8 cellular contexts compared by ENCODE assay signal in the genomic region with DNA sequence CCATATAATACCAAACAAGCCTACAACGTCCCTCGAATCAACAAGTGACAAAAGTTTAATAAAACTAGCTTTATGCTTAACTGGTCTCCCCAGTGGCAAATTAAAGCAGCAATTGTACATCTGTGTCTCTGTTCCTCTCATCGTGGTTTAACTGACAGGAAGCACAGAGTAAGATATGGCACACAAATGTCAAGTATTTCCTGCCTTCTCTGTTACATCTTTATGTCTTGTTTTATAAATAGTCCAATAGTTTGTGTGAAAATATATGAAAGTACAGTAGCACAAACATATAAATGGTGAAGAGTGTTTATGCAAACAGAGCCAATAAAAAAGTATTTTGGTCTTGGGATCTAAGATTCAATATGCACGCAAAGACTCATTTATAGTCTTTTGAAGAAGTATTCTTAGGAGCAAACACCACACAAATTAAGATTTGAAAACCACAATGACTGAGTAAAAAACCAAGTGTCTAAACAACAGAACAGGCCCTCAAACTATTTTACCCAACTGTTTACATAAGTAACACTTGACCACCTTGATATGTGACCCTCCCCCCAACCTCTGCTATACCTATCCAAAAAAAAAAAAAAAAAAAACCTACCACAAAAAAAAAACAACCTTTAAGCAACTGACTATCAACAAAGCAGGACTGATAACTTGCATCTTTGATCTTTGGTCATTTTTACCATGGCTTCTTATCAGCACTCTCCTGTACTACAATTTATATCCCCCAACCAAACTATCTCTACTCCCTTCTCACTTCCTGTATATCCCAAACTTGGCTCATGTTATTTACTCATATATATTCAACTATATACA. TPM values are rescaled to one million over a fixed set of nuclear protein-coding genes. Genes with fewer than 3 reads are reported as not detected.
A peak's percentile ranks its signal among the peaks of the same experiment; 100 is the strongest.
DNase-seq lines count a peak whose midpoint lies in the region; ATAC-seq, FAIRE-seq and TF ChIP-seq lines count a peak whose summit lies in the region.

No MANE protein-coding gene starts in this region.

- ATAC-seq in CD8-positive, alpha-beta T cell, result peak; percentile 83
- ATAC-seq in HG03521 (IDR thresholded peaks at IDR 0.05; ENCODE audit: unreplicated experiment) (peak; percentile 69), pancreas (no peak)

- peak overlapping the region; percentile 18 for H3K27ac ChIP-seq in CD8-positive, alpha-beta T cell (ENCODE audit: low read depth, low read length)
- H3K27ac ChIP-seq in VCaP, result peak overlapping the region; percentile 44
- peak overlapping the region in 2 of 4 donors; percentile 20 to 30 for H3K27ac ChIP-seq in pancreas

- intact Hi-C loops in CD8-positive, alpha-beta T cell (cut with DNase I, micrococcal nuclease), result loop anchor here (1.0 to 2.0 kb wide), 4 partner anchors 13 to 21 kb away; a partner anchor contains a TSS
- intact Hi-C loops in pancreas (cut with DNase I), result no loop called here

- peak overlapping the region; percentile 6 for H3K4me3 ChIP-seq in CD8-positive, alpha-beta T cell (ENCODE audit: low read depth, low read length)
- H3K4me3 ChIP-seq in pancreas, result no peak overlapping the region

- TF ChIP-seq CTCF in CD8-positive, alpha-beta T cell (IDR thresholded peaks at IDR 0.05), result no peak
- no peak for TF ChIP-seq CTCF in GM20000 (IDR thresholded peaks at IDR 0.05; ENCODE audit: extremely low read depth, missing control alignments)
- no peak for TF ChIP-seq CTCF in VCaP (conservative IDR thresholded peaks at IDR 0.05)
- TF ChIP-seq CTCF in pancreas (IDR thresholded peaks at IDR 0.05), result no peak

- no peak for DNase-seq in CD8-positive, alpha-beta T cell
- DNase-seq in GM20000 (ENCODE audit: low spot score) (peak; percentile 25), pancreas (no peak), AG08396 (ENCODE audit: low spot score) (no peak), frontal cortex (ENCODE audit: low spot score in 2 of 2) (no peak), inferior parietal cortex (ENCODE audit: extremely low spot score) (no peak)

- no peaks in the 10 kb centered on the region for H3K9me3 Mint-ChIP-seq in CD8-positive, alpha-beta T cell

- 25 to 38% methylated on average over 4 of the region's 4 CpGs for WGBS in pancreas, 2 donors

- POLR2A ChIA-PET in CD8-positive, alpha-beta T cell (lab: Charles Lee), result interaction anchor here (0.6 to 2.1 kb wide), 6 partner anchors 9 to 234 kb away, joined by 4 to 12 read pairs (median 6); a partner anchor contains a TSS

- CTCF ChIA-PET in CD8-positive, alpha-beta T cell (lab: Charles Lee), result interaction anchor here (0.9 to 1.5 kb wide), 2 partner anchors 26 to 31 kb away, joined by 3 to 6 read pairs; no protein-coding TSS in a partner anchor

- H3K27ac Mint-ChIP-seq in CD8-positive, alpha-beta T cell, result peak overlapping the region; percentile 90

- peak overlapping the region; percentile 73 for H3K4me3 Mint-ChIP-seq in CD8-positive, alpha-beta T cell

- H3K9me3 ChIP-seq in CD8-positive, alpha-beta T cell (ENCODE audit: low read length), result no peaks in the 10 kb centered on the region
- no peaks in the 10 kb centered on the region for H3K9me3 ChIP-seq in pancreas

- no peaks in the 10 kb centered on the region for H3K36me3 ChIP-seq in CD8-positive, alpha-beta T cell (ENCODE audit: insufficient read depth, low read length)
- H3K36me3 ChIP-seq in pancreas, result no peaks in the 10 kb centered on the region

- H3K36me3 Mint-ChIP-seq in CD8-positive, alpha-beta T cell, result peaks cover 4% of the 10 kb centered on the region

- no peaks in the 10 kb centered on the region for H3K27me3 ChIP-seq in CD8-positive, alpha-beta T cell (ENCODE audit: insufficient read depth, low read length)
- no peaks in the 10 kb centered on the region for H3K27me3 ChIP-seq in pancreas

- no peaks in the 10 kb centered on the region for H3K27me3 Mint-ChIP-seq in CD8-positive, alpha-beta T cell (ENCODE audit: low read depth)

- FAIRE-seq in pancreas (lab: Jason Lieb, UNC) (peak; percentile 34), frontal cortex (lab: Jason Lieb, UNC) (no peak)

- H3K4me1 Mint-ChIP-seq in CD8-positive, alpha-beta T cell (ENCODE audit: low read depth), result peaks cover 79% of the 10 kb centered on the region

- H3K4me1 ChIP-seq in CD8-positive, alpha-beta T cell (ENCODE audit: insufficient read depth, low read length), result peaks cover 78% of the 10 kb centered on the region
- H3K4me1 ChIP-seq in pancreas, result peaks cover 56 to 83% (median 75%) of the 10 kb centered on the region in 3 donors

RNA-seq across cellular contexts. Expression of a gene that starts 14.0 kb away (rescaled TPM):
- 100 to 1,000 TPM; 308 to 313 TPM for total RNA-seq in CD8-positive, alpha-beta T cell
- 10 to 100 TPM; 31.6 to 61.6 (median 40.6) TPM for total RNA-seq in pancreas
- 10 to 100 TPM in 1 of 2 donors, 1 to 10 TPM in 1; 9.4 to 18.5 TPM for polyA plus RNA-seq in pancreas
- 8.2 TPM for total RNA-seq in frontal cortex

RNA-seq across cellular contexts. Expression of a gene that starts 56.2 kb away (rescaled TPM):
- 1 to 10 TPM; 6.1 to 7.2 TPM for total RNA-seq in CD8-positive, alpha-beta T cell
- total RNA-seq in pancreas (1 to 10 TPM; 2.1 to 5.4 (median 3.0) TPM), frontal cortex (13.9 TPM)
- 10 to 100 TPM in 1 of 2 donors, 1 to 10 TPM in 1; 5.1 to 12.2 TPM for polyA plus RNA-seq in pancreas

Comparison
In these comparisons a context has a peak if more than half of its experiments do, and no peak if none do; other contexts are left out.
1. ATAC-seq: peak in CD8-positive, alpha-beta T cell (single experiment) and HG03521 (single experiment); none in pancreas (0 of 4).
2. RNA of a gene that starts 14.0 kb away (total RNA-seq): 308 to 313 TPM in CD8-positive, alpha-beta T cell; 31.6 to 61.6 TPM in pancreas and 8.2 TPM in frontal cortex (single experiment); every median in the first group is over 4 times any median in the second.
3. intact Hi-C loops: an anchor here in CD8-positive, alpha-beta T cell (1.0 to 2.0 kb wide); none called in pancreas.